In genomic region chr17:19062009-19062717, GRCh38 we compare ENCODE assay signal across 8 cellular contexts. TPM values are rescaled to one million over a fixed set of nuclear protein-coding genes. Genes with fewer than 3 reads are reported as not detected.
DNase-seq lines count a peak whose midpoint lies in the region; ATAC-seq and TF ChIP-seq lines count a peak whose summit lies in the region.
"Not testable (repeated sequence)": the region's sequence is repeated elsewhere in the genome, so short reads cannot be mapped to it uniquely, and the experiment has no call there.

No MANE protein-coding gene starts in this region.

- not testable (repeated sequence) for H3K27ac ChIP-seq in Panc1 (ENCODE audit: low read length)
- H3K27ac ChIP-seq in lower lobe of right lung: peak overlapping the region; percentile 49

- in situ Hi-C loops in Panc1 (cut with HindIII; ENCODE audit: low pct_unique_long_range_greater_than_20kb, low sequenced_read_pairs): not testable (repeated sequence)

- not testable (repeated sequence) for H3K4me1 ChIP-seq in Panc1 (ENCODE audit: control insufficient read depth, insufficient read depth, low read length); lower lobe of right lung

- intact Hi-C loops in Panc1 (cut with micrococcal nuclease; ENCODE audit: unreplicated experiment); lower lobe of right lung (cut with DNase I): not testable (repeated sequence)

- not testable (repeated sequence) for TF ChIP-seq CTCF in Panc1 (IDR thresholded peaks at IDR 0.05); lower lobe of right lung (IDR thresholded peaks at IDR 0.05)

- peak overlapping the region; percentile 74 for H3K27ac Mint-ChIP-seq in activated T-cell treated with anti-CD3 and anti-CD28 coated beads, Interleukin-2, amount 50 U/mL, for 24 hours

- not testable (repeated sequence) for BruUV-seq in Panc1 (replicated peaks; lab: Mats Ljungman, UMichigan)

- not testable (repeated sequence) for H3K4me3 ChIP-seq in Panc1 (ENCODE audit: low read depth in 2 of 2, low read length in 2 of 2)
- peak overlapping the region; percentile 25 for H3K4me3 ChIP-seq in lower lobe of right lung

- H3K27me3 ChIP-seq in Panc1 (ENCODE audit: control insufficient read depth, insufficient read depth, low read length); lower lobe of right lung (ENCODE audit: low read depth): not testable (repeated sequence)

- H3K27me3 Mint-ChIP-seq in activated T-cell treated with anti-CD3 and anti-CD28 coated beads, Interleukin-2, amount 50 U/mL, for 24 hours: not testable (repeated sequence)

- H3K36me3 ChIP-seq in Panc1 (ENCODE audit: control insufficient read depth, insufficient read depth, low read length); lower lobe of right lung: not testable (repeated sequence)

- CTCF ChIA-PET in Panc1 (lab: Charles Lee): not testable (repeated sequence)

- not testable (repeated sequence) for H3K9me3 Mint-ChIP-seq in activated T-cell treated with anti-CD3 and anti-CD28 coated beads, Interleukin-2, amount 50 U/mL, for 24 hours

- H3K9me3 ChIP-seq in Panc1 (ENCODE audit: control insufficient read depth, insufficient read depth, low read depth, low read length); lower lobe of right lung: not testable (repeated sequence)

- H3K4me1 Mint-ChIP-seq in activated T-cell treated with anti-CD3 and anti-CD28 coated beads, Interleukin-2, amount 50 U/mL, for 24 hours (ENCODE audit: low read depth): not testable (repeated sequence)

- not testable (repeated sequence) for H3K4me3 Mint-ChIP-seq in activated T-cell treated with anti-CD3 and anti-CD28 coated beads, Interleukin-2, amount 50 U/mL, for 24 hours

- not testable (repeated sequence) for H3K36me3 Mint-ChIP-seq in activated T-cell treated with anti-CD3 and anti-CD28 coated beads, Interleukin-2, amount 50 U/mL, for 24 hours (ENCODE audit: low read depth)

- POLR2A ChIA-PET in Panc1 (lab: Charles Lee): not testable (repeated sequence)

- ATAC-seq in GM18499 (IDR thresholded peaks at IDR 0.05; ENCODE audit: insufficient read depth, unreplicated experiment): peak; percentile 83
- ATAC-seq in GM19468 (IDR thresholded peaks at IDR 0.05; ENCODE audit: extremely low read depth, unreplicated experiment): peak; percentile 32
- peak; percentile 59 for ATAC-seq in HG02884 (IDR thresholded peaks at IDR 0.05; ENCODE audit: unreplicated experiment)
- peak; percentile 22 for ATAC-seq in Panc1
- peak; percentile 25 to 30 for ATAC-seq in lower lobe of right lung
- ATAC-seq in stimulated activated naive CD8-positive, alpha-beta T cell treated with anti-CD3 and anti-CD28 coated beads, Interleukin-15, Interleukin-2, amounts not matched to agents 100 U/mL and 50 U/mL, for 24 hours: peak; percentile 15

- DNase-seq in Panc1 (ENCODE audit: low read depth, low spot score); stimulated activated naive CD8-positive, alpha-beta T cell treated with anti-CD3 and anti-CD28 coated beads, Interleukin-15, Interleukin-2, amounts not matched to agents 100 U/mL and 50 U/mL, for 24 hours: not testable (repeated sequence)
- DNase-seq in activated T-cell treated with anti-CD3 and anti-CD28 coated beads, Interleukin-2, amount 50 U/mL, for 24 hours: peak; percentile 95
- peak; percentile 21 for DNase-seq in effector CD4-positive, alpha-beta T cell
- DNase-seq in lower lobe of right lung: peak; percentile 50

RNA-seq across cellular contexts. Expression of gene GRAP, which starts 15.4 kb away (rescaled TPM):
- total RNA-seq in Panc1 (2021; ENCODE audit: unreplicated experiment): 0.21 TPM
- not detected for polyA plus RNA-seq in Panc1 (2012; ENCODE audit: insufficient read length)
- 8.5 TPM for total RNA-seq in lower lobe of right lung

RNA-seq across cellular contexts. Expression of gene FAM83G, which starts 57.6 kb away (rescaled TPM):
- total RNA-seq in Panc1 (2021; ENCODE audit: unreplicated experiment) (17.3 TPM), lower lobe of right lung (5.8 TPM)
- polyA plus RNA-seq in Panc1 (2012; ENCODE audit: insufficient read length): 15.6 TPM

Comparison
In these comparisons a context has a peak if more than half of its experiments do, and no peak if none do; other contexts are left out.
1. ATAC-seq: peak in every context shown above with its lines; median percentile 83 in GM18499; 59 in HG02884; 32 in GM19468; 28 in lower lobe of right lung; 22 in Panc1; 15 in stimulated activated naive CD8-positive, alpha-beta T cell treated with anti-CD3 and anti-CD28 coated beads, Interleukin-15, Interleukin-2, amounts not matched to agents 100 U/mL and 50 U/mL, for 24 hours.